In genomic region chr18:5600376-5601071, GRCh38 we compare ENCODE assay signal across 9 cellular contexts. TPM values are rescaled to one million over a fixed set of nuclear protein-coding genes. Genes with fewer than 3 reads are reported as not detected.
DNase-seq lines count a peak whose midpoint lies in the region; ATAC-seq and TF ChIP-seq lines count a peak whose summit lies in the region.
"Had no signal": no experiment of that assay in that cellular context is flagged by ENCODE, and none has a peak within 500 bp of the region (broad histone marks: within the 10 kb centered on the region; RNA-seq: fewer than 3 reads in every experiment).

No MANE protein-coding gene starts in this region.

- H3K27ac Mint-ChIP-seq in T-helper 17 cell = no peak overlapping the region

- no peaks in the 10 kb centered on the region for H3K27me3 ChIP-seq in RWPE2 (ENCODE audit: insufficient read depth, poor library complexity, severe bottlenecking)
- no peaks in the 10 kb centered on the region for H3K27me3 ChIP-seq in vagina

- TF ChIP-seq CTCF in RWPE2 (IDR thresholded peaks at IDR 0.05; ENCODE audit: poor library complexity, severe bottlenecking) (peak; percentile 54), vagina (IDR thresholded peaks at IDR 0.05) (no peak)

- no peaks in the 10 kb centered on the region for H3K4me1 ChIP-seq in RWPE2 (ENCODE audit: insufficient read depth, poor library complexity, severe bottlenecking)
- no peaks in the 10 kb centered on the region for H3K4me1 ChIP-seq in vagina

- no peak overlapping the region for H3K4me3 ChIP-seq in RWPE2 (ENCODE audit: severe bottlenecking)
- H3K4me3 ChIP-seq in vagina = no peak overlapping the region

- no peaks in the 10 kb centered on the region for H3K4me1 Mint-ChIP-seq in T-helper 17 cell

- CTCF ChIA-PET in HEK293T (lab: Yijun Ruan, JAX) = interaction anchor here (0.7 to 0.9 kb wide), 4 partner anchors 18 to 576 kb away, joined by 3 to 4 read pairs (median 4); no protein-coding TSS in a partner anchor

- intact Hi-C loops in vagina (cut with DNase I) = no loop called here

- peaks cover 29% of the 10 kb centered on the region for H3K27me3 Mint-ChIP-seq in T-helper 17 cell

- H3K36me3 ChIP-seq in RWPE2 (ENCODE audit: low read depth) (no peaks in the 10 kb centered on the region), vagina (no peaks in the 10 kb centered on the region)

- peak; percentile 9 for DNase-seq in AG08395 (ENCODE audit: low spot score)
- DNase-seq in HEK293T (ENCODE audit: extremely low spot score) = peak; percentile 8
- DNase-seq in RWPE2 (ENCODE audit: low spot score) = no peak
- DNase-seq in iPS-NIHi7 (ENCODE audit: extremely low spot score) = peak; percentile 22
- DNase-seq in vagina (ENCODE audit: extremely low spot score in 2 of 2) = no peak
- DNase-seq in T-helper 17 cell = no peak
- DNase-seq: cortex of kidney had no signal

- H3K9me3 ChIP-seq in RWPE2 (ENCODE audit: severe bottlenecking) = no peaks in the 10 kb centered on the region
- H3K9me3 ChIP-seq in vagina = no peaks in the 10 kb centered on the region
- no peaks in the 10 kb centered on the region for H3K9me3 ChIP-seq in T-helper 17 cell (ENCODE audit: control insufficient read depth, low read length, poor library complexity, severe bottlenecking)

- POLR2A ChIA-PET in HEK293T (lab: Yijun Ruan, JAX) = no interaction called here

- H3K4me3 Mint-ChIP-seq in T-helper 17 cell = no peak overlapping the region

- ATAC-seq in RWPE2 (ENCODE audit: low read depth) = no peak
- ATAC-seq in HG02798 (IDR thresholded peaks at IDR 0.05; ENCODE audit: poor library complexity, unreplicated experiment) = no peak
- no peak for ATAC-seq in T-helper 17 cell
- ATAC-seq in HG03196 (IDR thresholded peaks at IDR 0.05; ENCODE audit: unreplicated experiment) = no peak

- no peak for TF ChIP-seq POLR2A in vagina (IDR thresholded peaks at IDR 0.05)

- no peak overlapping the region for H3K27ac ChIP-seq in RWPE2 (ENCODE audit: poor library complexity, severe bottlenecking)
- no peak overlapping the region for H3K27ac ChIP-seq in vagina

- peaks cover under 1% of the 10 kb centered on the region for H3K36me3 Mint-ChIP-seq in T-helper 17 cell (ENCODE audit: low read depth)

TF ChIP-seq in HEK293T, 16 proteins besides CTCF, POLR2A, EP300 and RAD21:
- TF ChIP-seq ZNF384 (IDR thresholded peaks at IDR 0.05) (0 out of 2 replicates have a peak, but pooled peaks have one; percentile 19), FOXA1 (IDR thresholded peaks at IDR 0.05) (no peak)
TF ChIP-seq in HEK293T: peak in this region for 1.

RNA-seq across cellular contexts. Expression of gene EPB41L3, which starts 56.7 kb away (rescaled TPM):
- 53.0 TPM for total RNA-seq in vagina
- total RNA-seq in T-helper 17 cell = 10 to 100 TPM in 1 of 2 donors, 1 to 10 TPM in 1; 1.9 to 15.3 TPM

Comparison
In these comparisons a context has a peak if more than half of its experiments do, and no peak if none do; other contexts are left out.
1. DNase-seq: peak in AG08395 (single experiment), HEK293T (single experiment) and iPS-NIHi7 (single experiment); none in RWPE2 (single experiment), vagina (0 of 2) and T-helper 17 cell (0 of 3).